ENCODE assay signal across 10 cellular contexts in the genomic region with DNA sequence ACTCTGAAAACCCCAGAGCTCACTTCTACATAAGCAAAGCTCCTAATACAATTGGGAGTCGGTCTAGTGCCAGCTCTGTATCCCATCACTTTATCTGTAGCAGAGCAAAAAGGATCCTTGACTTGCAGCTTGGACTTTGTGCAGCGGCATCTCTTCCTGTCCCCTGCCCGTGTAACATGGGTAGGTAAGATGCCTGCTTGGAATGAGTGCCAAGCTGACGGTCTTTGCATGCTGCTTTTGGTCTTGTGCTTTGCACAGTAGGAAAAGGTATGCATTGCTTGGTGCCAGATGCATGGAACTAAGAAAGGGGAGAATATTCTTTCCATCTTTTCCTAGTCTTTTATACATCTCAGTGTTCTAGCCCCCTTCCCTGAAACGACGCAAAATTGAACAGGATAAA.
"Had no signal": no experiment of that assay in that cellular context is flagged by ENCODE, and none has a peak within 500 bp of the region (broad histone marks: within the 10 kb centered on the region; RNA-seq: fewer than 3 reads in every experiment).

No MANE protein-coding gene starts in this region.

- H3K27me3 ChIP-seq: adrenal gland, body of pancreas, breast epithelium had no signal

- H3K4me1 ChIP-seq: adrenal gland, body of pancreas, breast epithelium had no signal

- FAIRE-seq: astrocyte had no signal

- DNase-seq: activated B cell treated with CpG ODN at 0.5 μM for 24 hours; activated CD4-positive, CD25-positive, alpha-beta regulatory T cell treated with anti-CD3 and anti-CD28 coated beads, Interleukin-2, amount 50 U/mL, for 72 hours; activated naive CD4-positive, alpha-beta T cell; amniotic stem cell; T-helper 9 cell had no signal

- H3K36me3 ChIP-seq: adrenal gland, brain microvascular endothelial cell, breast epithelium had no signal

- H3K4me3 ChIP-seq: adrenal gland, body of pancreas, breast epithelium had no signal

- H3K9me3 ChIP-seq: adrenal gland, body of pancreas, breast epithelium had no signal

- H3K27ac ChIP-seq: body of pancreas, brain microvascular endothelial cell, breast epithelium had no signal
